In genomic region chr4:115121351-115122043, GRCh38 we compare ENCODE assay signal across 18 cellular contexts. TPM values are rescaled to one million over a fixed set of nuclear protein-coding genes. Genes with fewer than 3 reads are reported as not detected.
DNase-seq lines count a peak whose midpoint lies in the region; ATAC-seq, FAIRE-seq and TF ChIP-seq lines count a peak whose summit lies in the region.
"Had no signal": no experiment of that assay in that cellular context is flagged by ENCODE, and none has a peak within 500 bp of the region (broad histone marks: within the 10 kb centered on the region; RNA-seq: fewer than 3 reads in every experiment).

No MANE protein-coding gene starts in this region.

- POLR2A ChIA-PET in A673 (lab: Charles Lee; ENCODE audit: low non-redundant PET) = no interaction called here

- H3K4me1 ChIP-seq in A673 (ENCODE audit: insufficient read depth, low read length, poor library complexity, severe bottlenecking) = peaks cover 42% of the 10 kb centered on the region
- H3K4me1 ChIP-seq: A549, SJSA1 had no signal

- no peaks in the 10 kb centered on the region for H3K36me3 ChIP-seq in A673 (ENCODE audit: insufficient read depth, low read length, poor library complexity, severe bottlenecking)
- no peaks in the 10 kb centered on the region for H3K36me3 ChIP-seq in bronchial epithelial cell (ENCODE audit: control insufficient read depth, insufficient read depth, low read length)
- H3K36me3 ChIP-seq: SJSA1 had no signal

- no peak for FAIRE-seq in bronchial epithelial cell (lab: Jason Lieb, UNC)
- FAIRE-seq: A549, GM19239, H54 had no signal

- H3K27ac ChIP-seq in A673 (ENCODE audit: low read depth, low read length, poor library complexity, severe bottlenecking) = peak overlapping the region; percentile 62
- H3K27ac ChIP-seq: A549, RWPE1, SJSA1 had no signal

- H3K9me3 ChIP-seq in A673 (ENCODE audit: low read depth, low read length, poor library complexity, severe bottlenecking) = no peaks in the 10 kb centered on the region
- H3K9me3 ChIP-seq: A549, SJSA1 had no signal

- H3K4me3 ChIP-seq in A673 (ENCODE audit: low read depth, low read length, poor library complexity, severe bottlenecking) (no peak overlapping the region), bronchial epithelial cell (ENCODE audit: low read depth, low read length) (no peak overlapping the region)
- H3K4me3 ChIP-seq: A549, SJSA1 had no signal

- intact Hi-C loops in A673 (cut with micrococcal nuclease; ENCODE audit: unreplicated experiment) = loop anchor here (5.0 to 10.0 kb wide), 4 partner anchors 413 to 1061 kb away; no protein-coding TSS in a partner anchor

- DNase-seq in NCI-H146 (lab: John Stamatoyannopoulos, UW) (peak; percentile 5), NCI-H146 treated with DMSO at 0.1 percent for 48 hours (lab: John Stamatoyannopoulos, UW; ENCODE audit: unreplicated experiment) (no peak), A673 (ENCODE audit: low spot score) (no peak), NCI-H1092 (lab: John Stamatoyannopoulos, UW) (peak; percentile 65), bronchial epithelial cell (ENCODE audit: low read depth) (peak; percentile 4), NCI-H187 treated with DMSO at 0.1 percent for 48 hours (lab: John Stamatoyannopoulos, UW) (no peak)
- DNase-seq: C1 segment of cervical spinal cord, IMR-90, Karpas-422, NCI-H2081 treated with DMSO at 0.1 percent for 48 hours, NCI-H510A had no signal

- CTCF ChIA-PET in A673 (lab: Charles Lee) = no interaction called here

- TF ChIP-seq CTCF in A673 (conservative IDR thresholded peaks at IDR 0.05; ENCODE audit: low read depth, low read length) = no peak
- no peak for TF ChIP-seq CTCF in bronchial epithelial cell (IDR thresholded peaks at IDR 0.05; ENCODE audit: insufficient read depth, low read length, severe bottlenecking)

- no peak for ATAC-seq in HG02642 (IDR thresholded peaks at IDR 0.05; ENCODE audit: poor library complexity, unreplicated experiment)
- ATAC-seq: A549 had no signal

- BruUV-seq in A673 (replicated peaks; lab: Mats Ljungman, UMichigan) = no TSS peak

- H3K27me3 ChIP-seq in A673 (replicated peaks; ENCODE audit: insufficient read depth, low read depth, low read length, poor library complexity) = no peaks in the 10 kb centered on the region
- no peaks in the 10 kb centered on the region for H3K27me3 ChIP-seq in bronchial epithelial cell (ENCODE audit: control insufficient read depth, insufficient read depth, low read length)
- H3K27me3 ChIP-seq: SJSA1 had no signal

RNA-seq across cellular contexts. Expression of gene NDST4, which starts 8.1 kb away (rescaled TPM):
- 32.8 and 38.9 TPM in 2 replicates for total RNA-seq in A673 (2021)
- not detected in 2 replicates for total RNA-seq in bronchial epithelial cell
- total RNA-seq: HT-29, IMR-90 had no signal

Comparison
In these comparisons a context has a peak if more than half of its experiments do, and no peak if none do; other contexts are left out.
1. DNase-seq: peak in NCI-H146 (single experiment), NCI-H1092 (single experiment) and bronchial epithelial cell (single experiment); none in NCI-H146 treated with DMSO at 0.1 percent for 48 hours (single experiment), A673 (single experiment) and NCI-H187 treated with DMSO at 0.1 percent for 48 hours (single experiment).
2. RNA of gene NDST4, which starts 8.1 kb away (total RNA-seq): 32.8 to 38.9 TPM in A673; not detected in bronchial epithelial cell; every median in the first group is over 10 times any median in the second.